Comparison of ENCODE assay signal across 17 cellular contexts in the genomic region with DNA sequence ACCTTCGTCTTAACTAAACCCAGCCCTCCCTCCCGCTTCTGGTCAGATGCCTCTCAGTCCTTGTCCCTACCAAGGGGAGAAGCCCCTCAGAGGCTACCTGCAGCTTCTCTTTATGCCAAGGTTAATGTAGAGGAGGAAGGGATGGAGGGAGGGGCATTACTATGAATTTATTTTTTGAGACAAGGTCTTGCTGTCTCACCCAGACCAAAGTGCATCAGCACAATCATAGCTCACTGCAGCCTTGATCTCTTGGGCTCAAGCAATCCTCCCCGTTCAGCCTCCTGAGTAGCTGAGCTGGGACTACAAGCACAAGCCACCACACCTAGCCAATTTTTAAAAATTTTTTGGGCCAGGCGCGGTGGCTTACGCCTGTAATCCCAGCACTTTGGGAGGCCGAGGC. TPM values are rescaled to one million over a fixed set of nuclear protein-coding genes. Genes with fewer than 3 reads are reported as not detected.
"Had no signal": no experiment of that assay in that cellular context is flagged by ENCODE, and none has a peak within 500 bp of the region (broad histone marks: within the 10 kb centered on the region; RNA-seq: fewer than 3 reads in every experiment).

No MANE protein-coding gene starts in this region.

- H3K9me3 ChIP-seq: colonic mucosa, esophagus muscularis mucosa, gastroesophageal sphincter, heart right ventricle, left lung, lower lobe of right lung, mucosa of descending colon had no signal

- H3K36me3 ChIP-seq: colonic mucosa, esophagus muscularis mucosa, gastroesophageal sphincter, heart right ventricle, left lung, lower lobe of right lung had no signal

- H3K27ac ChIP-seq: colonic mucosa, esophagus muscularis mucosa, foreskin keratinocyte, gastroesophageal sphincter, heart right ventricle, left lung, lower lobe of right lung had no signal

- H3K9me3 Mint-ChIP-seq: dendritic cell treated with granulocyte-macrophage colony-stimulating factor and Interleukin-4, amounts not matched to agents 40 ng/mL and 50 ng/mL, for 4 days; mesothelial cell of epicardium had no signal

- H3K4me1 ChIP-seq: colonic mucosa, foreskin keratinocyte, gastroesophageal sphincter, left lung had no signal

- H3K4me3 ChIP-seq: colonic mucosa, esophagus muscularis mucosa, gastroesophageal sphincter, heart right ventricle, left lung, lower lobe of right lung, mucosa of descending colon had no signal

- ATAC-seq: foreskin keratinocyte, gastroesophageal sphincter, left cardiac atrium, mucosa of descending colon had no signal

- H3K36me3 Mint-ChIP-seq: mesothelial cell of epicardium had no signal

- H3K27ac Mint-ChIP-seq: mesothelial cell of epicardium had no signal

- H3K4me3 Mint-ChIP-seq: mesothelial cell of epicardium, naive B cell had no signal

- DNase-seq: colonic mucosa; cortex of kidney; effector CD4-positive, alpha-beta T cell; effector memory CD4-positive, alpha-beta T cell; foreskin keratinocyte; left lung; mesenchymal stem cell; naive B cell had no signal

- H3K27me3 ChIP-seq: colonic mucosa had no signal

RNA-seq across cellular contexts. Expression of a gene that starts 53.7 kb away (rescaled TPM):
- total RNA-seq: fibroblast of villous mesenchyme had no signal
